In genomic region chr7:70791341-70791740, GRCh38 we compare ENCODE assay signal across 28 cellular contexts.
"Had no signal": no experiment of that assay in that cellular context is flagged by ENCODE, and none has a peak within 500 bp of the region (broad histone marks: within the 10 kb centered on the region; RNA-seq: fewer than 3 reads in every experiment).

No MANE protein-coding gene starts in this region.

- ATAC-seq: activated CD4-positive, CD25-positive, alpha-beta regulatory T cell treated with anti-CD3 and anti-CD28 coated beads, Interleukin-2, amount 50 U/mL, for 24 hours; activated CD8-positive, alpha-beta T cell treated with anti-CD3 and anti-CD28 coated beads, Interleukin-2, amount 10 ng/mL, durations not matched to agents 7 days and 5 days; body of pancreas had no signal

- H3K4me1 Mint-ChIP-seq: activated naive CD4-positive, alpha-beta T cell treated with anti-CD3 and anti-CD28 coated beads, Interleukin-2, amount 50 U/mL, for 24 hours had no signal

- H3K36me3 Mint-ChIP-seq: activated naive CD4-positive, alpha-beta T cell treated with anti-CD3 and anti-CD28 coated beads, Interleukin-2, amount 50 U/mL, for 24 hours had no signal

- H3K27me3 Mint-ChIP-seq: activated naive CD4-positive, alpha-beta T cell treated with anti-CD3 and anti-CD28 coated beads, Interleukin-2, amount 50 U/mL, for 24 hours had no signal

- H3K4me1 ChIP-seq: body of pancreas, Peyer's patch, SJCRH30 had no signal

- H3K9ac ChIP-seq: SK-N-SH had no signal

- H3K4me3 Mint-ChIP-seq: activated CD8-positive, alpha-beta T cell treated with anti-CD3 and anti-CD28 coated beads, Interleukin-2, amount 10 ng/mL, durations not matched to agents 7 days and 5 days; activated naive CD4-positive, alpha-beta T cell treated with anti-CD3 and anti-CD28 coated beads, Interleukin-2, amount 50 U/mL, for 24 hours; activated T-helper 1 cell treated with anti-CD3 and anti-CD28 coated beads, Interleukin-12 subunit alpha, Interleukin-12 subunit beta, Interleukin-2, Interleukin-4 antibody, amounts not matched to agents 30 ng/mL and 10 ng/mL and 1 ng/mL, durations not matched to agents 14 hours and 24 hours and 36 hours had no signal

- H3K27ac ChIP-seq: body of pancreas, cardiac muscle cell, Peyer's patch, RWPE1, SJCRH30 had no signal

- H3K4me3 ChIP-seq: body of pancreas, cardiac muscle cell, Peyer's patch, SJCRH30 had no signal

- H3K9me3 Mint-ChIP-seq: activated naive CD4-positive, alpha-beta T cell treated with anti-CD3 and anti-CD28 coated beads, Interleukin-2, amount 50 U/mL, for 24 hours had no signal

- H3K4me2 ChIP-seq: SK-N-SH had no signal

- DNase-seq: activated CD4-positive, alpha-beta T cell treated with anti-CD3 and anti-CD28 coated beads for 48 hours; activated CD4-positive, alpha-beta T cell treated with anti-CD3 and anti-CD28 coated beads, Interleukin-2, amount 50 U/mL, for 4 hours; activated CD8-positive, alpha-beta memory T cell treated with anti-CD3 and anti-CD28 coated beads, Interleukin-2, amount 50 U/mL, for 48 hours; activated CD8-positive, alpha-beta T cell treated with anti-CD3 and anti-CD28 coated beads, Interleukin-2, amount 10 ng/mL, durations not matched to agents 7 days and 5 days; activated effector memory CD4-positive, alpha-beta T cell treated with Interleukin-2 at 50 U/mL for 16 hours; activated naive CD4-positive, alpha-beta T cell; activated T-cell treated with anti-CD3 and anti-CD28 coated beads, Interleukin-2, amount 50 U/mL, for 1 hour; aorta; body of pancreas; Karpas-422; NCI-H1048; NCI-H146; NCI-H187 treated with DMSO at 0.1 percent for 48 hours; NCI-H2081 treated with DMSO at 0.1 percent for 48 hours; NCI-H2171; NCI-H2227 treated with DMSO at 0.1 percent for 48 hours; NCI-H526; NCI-H82; Peyer's patch; Right ventricle myocardium superior; SJCRH30; SK-N-SH; SW 1271 had no signal

- H3K27me3 ChIP-seq: body of pancreas, cardiac muscle cell, Peyer's patch, SJCRH30 had no signal

- H3K27ac Mint-ChIP-seq: activated CD8-positive, alpha-beta T cell treated with anti-CD3 and anti-CD28 coated beads, Interleukin-2, amount 10 ng/mL, durations not matched to agents 7 days and 5 days; activated naive CD4-positive, alpha-beta T cell treated with anti-CD3 and anti-CD28 coated beads, Interleukin-2, amount 50 U/mL, for 24 hours; activated T-helper 1 cell treated with anti-CD3 and anti-CD28 coated beads, Interleukin-12 subunit alpha, Interleukin-12 subunit beta, Interleukin-2, Interleukin-4 antibody, amounts not matched to agents 30 ng/mL and 10 ng/mL and 1 ng/mL, durations not matched to agents 14 hours and 24 hours and 36 hours had no signal

- H3K9me3 ChIP-seq: body of pancreas, Peyer's patch, SJCRH30, SK-N-SH had no signal
